In the genomic region with DNA sequence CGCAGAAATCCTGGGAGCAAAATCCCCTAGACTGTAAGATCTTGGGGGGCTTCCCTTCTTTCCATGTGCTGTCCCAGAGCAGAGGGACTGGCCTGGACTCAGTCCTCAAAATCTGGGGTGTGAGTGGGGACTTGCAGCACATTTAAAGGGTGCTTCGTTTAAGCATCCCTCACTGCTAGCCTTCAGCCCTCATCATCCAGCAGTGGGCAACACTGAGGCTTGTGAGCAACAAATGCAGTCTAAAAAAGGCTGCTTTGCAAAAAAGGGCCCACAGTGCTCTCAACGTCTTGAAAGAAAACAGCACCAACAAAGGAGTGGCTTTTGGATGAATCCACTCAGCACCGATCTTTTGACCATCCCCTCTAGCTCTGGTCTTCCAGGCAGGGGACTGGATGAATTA, we compare ENCODE assay signal across 23 cellular contexts.
DNase-seq lines count a peak whose midpoint lies in the region; ATAC-seq and TF ChIP-seq lines count a peak whose summit lies in the region.
"Had no signal": no experiment of that assay in that cellular context is flagged by ENCODE, and none has a peak within 500 bp of the region (broad histone marks: within the 10 kb centered on the region; RNA-seq: fewer than 3 reads in every experiment).

No MANE protein-coding gene starts in this region.

- H2AFZ ChIP-seq in osteoblast (ENCODE audit: low read length): no peak overlapping the region

- H3K4me1 Mint-ChIP-seq in endodermal cell: peaks cover 14% of the 10 kb centered on the region
- H3K4me1 Mint-ChIP-seq in activated CD4-positive, alpha-beta T cell treated with anti-CD3 and anti-CD28 coated beads, Interleukin-2, amount 10 ng/mL, durations not matched to agents 7 days and 5 days: no peaks in the 10 kb centered on the region
- no peaks in the 10 kb centered on the region for H3K4me1 Mint-ChIP-seq in T-helper 2 cell treated with Interferon-gamma antibody and Interleukin-4, amounts not matched to agents 5 μg/mL and 100 μg/mL, for 36 hours (ENCODE audit: low read depth)
- H3K4me1 Mint-ChIP-seq: activated CD4-positive, alpha-beta T cell treated with anti-CD3 and anti-CD28 coated beads, Interleukin-2, amount 10 ng/mL, durations not matched to agents 24 days and 14 days had no signal

- H3K36me3 ChIP-seq in NT2/D1 (ENCODE audit: insufficient read depth, insufficient read length, low read length) (no peaks in the 10 kb centered on the region), endodermal cell (ENCODE audit: control insufficient read depth, insufficient read depth, low read length) (no peaks in the 10 kb centered on the region), osteoblast (ENCODE audit: insufficient read depth, low read length) (no peaks in the 10 kb centered on the region)
- H3K36me3 ChIP-seq: spleen, thoracic aorta had no signal

- no peak for ATAC-seq in HG03139 (IDR thresholded peaks at IDR 0.05; ENCODE audit: unreplicated experiment)

- H3K27ac Mint-ChIP-seq in endodermal cell: no peak overlapping the region
- no peak overlapping the region for H3K27ac Mint-ChIP-seq in activated CD4-positive, alpha-beta T cell treated with anti-CD3 and anti-CD28 coated beads, Interleukin-2, amount 10 ng/mL, durations not matched to agents 7 days and 5 days
- no peak overlapping the region for H3K27ac Mint-ChIP-seq in T-helper 2 cell treated with Interferon-gamma antibody and Interleukin-4, amounts not matched to agents 5 μg/mL and 100 μg/mL, for 36 hours
- H3K27ac Mint-ChIP-seq: activated CD4-positive, alpha-beta T cell treated with anti-CD3 and anti-CD28 coated beads, Interleukin-2, amount 10 ng/mL, durations not matched to agents 24 days and 14 days; memory B cell had no signal

- H3K9me3 ChIP-seq in NT2/D1 (ENCODE audit: insufficient read depth, low read length): no peaks in the 10 kb centered on the region; the same call in 1 of the 2 replicates
- no peaks in the 10 kb centered on the region for H3K9me3 ChIP-seq in endodermal cell (ENCODE audit: control insufficient read depth, low read length)
- no peaks in the 10 kb centered on the region for H3K9me3 ChIP-seq in osteoblast (ENCODE audit: low read depth, low read length)
- H3K9me3 ChIP-seq: SK-N-SH, spleen, thoracic aorta had no signal

- TF ChIP-seq CTCF in GM12875 (IDR thresholded peaks at IDR 0.05; ENCODE audit: borderline replicate concordance, insufficient read depth, low read depth, low read length) (peak; percentile 13; the same call in 1 of the 2 replicates), endodermal cell (conservative IDR thresholded peaks at IDR 0.05) (peak; percentile 64), osteoblast (IDR thresholded peaks at IDR 0.05; ENCODE audit: extremely low read depth, low read depth, low read length) (peak; percentile 54)

- H3K9ac ChIP-seq in NT2/D1 (ENCODE audit: insufficient read length, low read depth): no peak overlapping the region
- H3K9ac ChIP-seq in endodermal cell (ENCODE audit: extremely low read depth, low read length, poor library complexity, severe bottlenecking): no peak overlapping the region
- H3K9ac ChIP-seq: SK-N-SH had no signal

- CTCF ChIA-PET in activated CD4-positive, alpha-beta T cell treated with anti-CD3 and anti-CD28 coated beads, Interleukin-2, amount 10 ng/mL, durations not matched to agents 7 days and 5 days (lab: Charles Lee): interaction anchor here (1.0 kb wide), 1 partner anchor 12 kb away, joined by 3 read pairs; no protein-coding TSS in a partner anchor

- H3K27ac ChIP-seq in endodermal cell (ENCODE audit: low read depth, low read length) (no peak overlapping the region), osteoblast (ENCODE audit: low read depth, low read length) (no peak overlapping the region)
- H3K27ac ChIP-seq: spleen, thoracic aorta had no signal

- no peaks in the 10 kb centered on the region for H3K36me3 Mint-ChIP-seq in endodermal cell (ENCODE audit: low read depth)
- no peaks in the 10 kb centered on the region for H3K36me3 Mint-ChIP-seq in activated CD4-positive, alpha-beta T cell treated with anti-CD3 and anti-CD28 coated beads, Interleukin-2, amount 10 ng/mL, durations not matched to agents 7 days and 5 days (ENCODE audit: low read depth)
- no peaks in the 10 kb centered on the region for H3K36me3 Mint-ChIP-seq in T-helper 2 cell treated with Interferon-gamma antibody and Interleukin-4, amounts not matched to agents 5 μg/mL and 100 μg/mL, for 36 hours (ENCODE audit: low read depth)
- H3K36me3 Mint-ChIP-seq: IgD-negative memory B cell, memory B cell had no signal

- no peaks in the 10 kb centered on the region for H4K20me1 ChIP-seq in osteoblast (ENCODE audit: insufficient read depth, low read length)

- peaks cover 1% of the 10 kb centered on the region for H3K27me3 Mint-ChIP-seq in endodermal cell (ENCODE audit: insufficient read depth)
- H3K27me3 Mint-ChIP-seq in activated CD4-positive, alpha-beta T cell treated with anti-CD3 and anti-CD28 coated beads, Interleukin-2, amount 10 ng/mL, durations not matched to agents 7 days and 5 days: no peaks in the 10 kb centered on the region
- no peaks in the 10 kb centered on the region for H3K27me3 Mint-ChIP-seq in T-helper 2 cell treated with Interferon-gamma antibody and Interleukin-4, amounts not matched to agents 5 μg/mL and 100 μg/mL, for 36 hours (ENCODE audit: low read depth)
- H3K27me3 Mint-ChIP-seq: activated CD4-positive, alpha-beta T cell treated with anti-CD3 and anti-CD28 coated beads, Interleukin-2, amount 10 ng/mL, durations not matched to agents 24 days and 14 days; IgD-negative memory B cell; memory B cell had no signal

- no peak overlapping the region for H3K4me3 Mint-ChIP-seq in endodermal cell
- no peak overlapping the region for H3K4me3 Mint-ChIP-seq in activated CD4-positive, alpha-beta T cell treated with anti-CD3 and anti-CD28 coated beads, Interleukin-2, amount 10 ng/mL, durations not matched to agents 7 days and 5 days
- no peak overlapping the region for H3K4me3 Mint-ChIP-seq in T-helper 2 cell treated with Interferon-gamma antibody and Interleukin-4, amounts not matched to agents 5 μg/mL and 100 μg/mL, for 36 hours
- H3K4me3 Mint-ChIP-seq: activated CD4-positive, alpha-beta T cell treated with anti-CD3 and anti-CD28 coated beads, Interleukin-2, amount 10 ng/mL, durations not matched to agents 24 days and 14 days; IgD-negative memory B cell; memory B cell had no signal

- H3K27me3 ChIP-seq in NT2/D1 (ENCODE audit: insufficient read depth, insufficient read length) (no peaks in the 10 kb centered on the region), endodermal cell (ENCODE audit: control insufficient read depth, insufficient read depth, low read length, poor library complexity, severe bottlenecking) (no peaks in the 10 kb centered on the region), osteoblast (ENCODE audit: insufficient read depth, low read length) (no peaks in the 10 kb centered on the region)
- H3K27me3 ChIP-seq: spleen had no signal

- H3K4me3 ChIP-seq in GM12875 (ENCODE audit: low read depth, low read length) (no peak overlapping the region), NT2/D1 (ENCODE audit: insufficient read length, low read depth) (no peak overlapping the region), endodermal cell (ENCODE audit: low read length) (no peak overlapping the region), osteoblast (ENCODE audit: insufficient read depth, low read length) (no peak overlapping the region)
- H3K4me3 ChIP-seq: spleen, thoracic aorta had no signal

- H3K4me2 ChIP-seq in osteoblast (ENCODE audit: insufficient read depth, low read length): no peak overlapping the region
- H3K4me2 ChIP-seq: SK-N-SH had no signal

- no peaks in the 10 kb centered on the region for H3K79me2 ChIP-seq in osteoblast (ENCODE audit: insufficient read depth, low read length)

- H3K9me3 Mint-ChIP-seq in endodermal cell: no peaks in the 10 kb centered on the region
- H3K9me3 Mint-ChIP-seq in activated CD4-positive, alpha-beta T cell treated with anti-CD3 and anti-CD28 coated beads, Interleukin-2, amount 10 ng/mL, durations not matched to agents 7 days and 5 days: no peaks in the 10 kb centered on the region
- H3K9me3 Mint-ChIP-seq in T-helper 2 cell treated with Interferon-gamma antibody and Interleukin-4, amounts not matched to agents 5 μg/mL and 100 μg/mL, for 36 hours: no peaks in the 10 kb centered on the region
- H3K9me3 Mint-ChIP-seq: activated CD4-positive, alpha-beta T cell treated with anti-CD3 and anti-CD28 coated beads, Interleukin-2, amount 10 ng/mL, durations not matched to agents 24 days and 14 days; IgD-negative memory B cell; memory B cell had no signal

- WGBS in endodermal cell (ENCODE audit: insufficient coverage in 1 of 2, insufficient read length in 1 of 2), 2 experiments: 56 to 75% methylated on average over 2 to 4 of the region's 4 CpGs

- POLR2A ChIA-PET in activated CD4-positive, alpha-beta T cell treated with anti-CD3 and anti-CD28 coated beads, Interleukin-2, amount 10 ng/mL, durations not matched to agents 7 days and 5 days (lab: Charles Lee): no interaction called here

- peak; percentile 15 for DNase-seq in NT2/D1 (ENCODE audit: low read depth, low spot score)
- DNase-seq in endodermal cell: peak; percentile 56
- DNase-seq in osteoblast (ENCODE audit: insufficient read length, low spot score, missing footprints): no peak
- no peak for DNase-seq in activated CD4-positive, alpha-beta T cell treated with anti-CD3 and anti-CD28 coated beads, Interleukin-2, amount 10 ng/mL, durations not matched to agents 7 days and 5 days
- DNase-seq in T-helper 2 cell treated with Interferon-gamma antibody and Interleukin-4, amounts not matched to agents 5 μg/mL and 100 μg/mL, for 36 hours (ENCODE audit: low spot score): no peak
- DNase-seq: activated CD4-positive, alpha-beta T cell treated with anti-CD3 and anti-CD28 coated beads, Interleukin-2, amount 10 ng/mL, durations not matched to agents 24 days and 14 days; activated CD8-positive, alpha-beta memory T cell treated with anti-CD3 and anti-CD28 coated beads, Interleukin-2, amount 50 U/mL, for 48 hours; activated gamma-delta T cell treated with Interleukin-2 at 50 U/mL for 16 hours; amygdala; C1 segment of cervical spinal cord; glutamatergic neuron; islet precursor cell; NCI-H1092 treated with DMSO at 0.1 percent for 48 hours; NCI-H2107; NCI-H526 treated with DMSO at 0.1 percent for 48 hours; SK-N-SH; spleen; T1000 had no signal

- H3K4me1 ChIP-seq in NT2/D1 (ENCODE audit: insufficient read depth, insufficient read length) (peaks cover 11% of the 10 kb centered on the region), endodermal cell (ENCODE audit: control insufficient read depth, insufficient read depth, low read length) (no peaks in the 10 kb centered on the region), osteoblast (ENCODE audit: insufficient read depth, low read length) (peaks cover 9% of the 10 kb centered on the region)

Comparison
In these comparisons a context has a peak if more than half of its experiments do, and no peak if none do; other contexts are left out.
1. CTCF ChIP-seq: peak in every context shown above with its lines; median percentile 64 in endodermal cell; 54 in osteoblast; 13 in GM12875.
2. DNase-seq: peak in NT2/D1 (single experiment) and endodermal cell (single experiment); none in osteoblast (single experiment), activated CD4-positive, alpha-beta T cell treated with anti-CD3 and anti-CD28 coated beads, Interleukin-2, amount 10 ng/mL, durations not matched to agents 7 days and 5 days (single experiment) and T-helper 2 cell treated with Interferon-gamma antibody and Interleukin-4, amounts not matched to agents 5 μg/mL and 100 μg/mL, for 36 hours (single experiment).